30 cellular contexts compared by ENCODE assay signal in genomic region chr2:98293003-98293402, GRCh38. TPM values are rescaled to one million over a fixed set of nuclear protein-coding genes. Genes with fewer than 3 reads are reported as not detected.
"Had no signal": no experiment of that assay in that cellular context is flagged by ENCODE, and none has a peak within 500 bp of the region (broad histone marks: within the 10 kb centered on the region; RNA-seq: fewer than 3 reads in every experiment).

No MANE protein-coding gene starts in this region.

- H3K27ac ChIP-seq: coronary artery, esophagus muscularis mucosa, heart right ventricle, lower lobe of right lung, prostate gland, sigmoid colon, stomach, thyroid gland had no signal

- H3K36me3 ChIP-seq: esophagus muscularis mucosa, heart right ventricle, lower lobe of right lung, prostate gland, sigmoid colon, stomach, thyroid gland had no signal

- DNase-seq: dermis blood vessel endothelial cell; effector memory CD4-positive, alpha-beta T cell; foreskin melanocyte; glutamatergic neuron; heart right ventricle; hippocampal formation; kidney glomerular epithelial cell; left colon; left ventricle myocardium superior; lower lobe of right lung; naive thymus-derived CD8-positive, alpha-beta T cell; nephron progenitor cell; nucleus accumbens; right cardiac atrium; sigmoid colon; stimulated activated CD4-positive, alpha-beta T cell treated with anti-CD3 and anti-CD28 coated beads, Interleukin-2, amount 100 ng/mL, for 24 hours; stimulated activated CD4-positive, alpha-beta T cell treated with anti-CD3 and anti-CD28 coated beads, Interleukin-4, amount 100 ng/mL, for 24 hours; stimulated activated naive CD4-positive, alpha-beta T cell treated with Interleukin-2 at 50 U/mL for 16 hours; stomach; thyroid gland; trophoblast cell had no signal

- H3K4me3 ChIP-seq: coronary artery, esophagus muscularis mucosa, heart right ventricle, lower lobe of right lung, prostate gland, sigmoid colon, stomach, thyroid gland had no signal

- H3K9me3 ChIP-seq: esophagus muscularis mucosa, lower lobe of right lung, prostate gland, sigmoid colon, thyroid gland had no signal

- ATAC-seq: heart right ventricle; left colon; left ventricle myocardium superior; lower lobe of right lung; naive thymus-derived CD8-positive, alpha-beta T cell; right cardiac atrium; stimulated activated effector memory CD8-positive, alpha-beta T cell treated with anti-CD3 and anti-CD28 coated beads, Interleukin-12 subunit alpha, Interleukin-12 subunit beta, amount 100 ng/mL, for 72 hours had no signal

- H3K4me1 ChIP-seq: lower lobe of right lung, prostate gland, sigmoid colon, thyroid gland had no signal

- H3K27me3 ChIP-seq: esophagus muscularis mucosa, sigmoid colon, stomach, thyroid gland had no signal

RNA-seq across cellular contexts. Expression of gene CNGA3, which starts 53.3 kb away (rescaled TPM):
- total RNA-seq: endothelial cell of umbilical vein; epithelial cell of proximal tubule; left ventricle myocardium superior; myocyte; naive thymus-derived CD8-positive, alpha-beta T cell; osteocyte; right cardiac atrium; ureter had no signal
